In the genomic region with DNA sequence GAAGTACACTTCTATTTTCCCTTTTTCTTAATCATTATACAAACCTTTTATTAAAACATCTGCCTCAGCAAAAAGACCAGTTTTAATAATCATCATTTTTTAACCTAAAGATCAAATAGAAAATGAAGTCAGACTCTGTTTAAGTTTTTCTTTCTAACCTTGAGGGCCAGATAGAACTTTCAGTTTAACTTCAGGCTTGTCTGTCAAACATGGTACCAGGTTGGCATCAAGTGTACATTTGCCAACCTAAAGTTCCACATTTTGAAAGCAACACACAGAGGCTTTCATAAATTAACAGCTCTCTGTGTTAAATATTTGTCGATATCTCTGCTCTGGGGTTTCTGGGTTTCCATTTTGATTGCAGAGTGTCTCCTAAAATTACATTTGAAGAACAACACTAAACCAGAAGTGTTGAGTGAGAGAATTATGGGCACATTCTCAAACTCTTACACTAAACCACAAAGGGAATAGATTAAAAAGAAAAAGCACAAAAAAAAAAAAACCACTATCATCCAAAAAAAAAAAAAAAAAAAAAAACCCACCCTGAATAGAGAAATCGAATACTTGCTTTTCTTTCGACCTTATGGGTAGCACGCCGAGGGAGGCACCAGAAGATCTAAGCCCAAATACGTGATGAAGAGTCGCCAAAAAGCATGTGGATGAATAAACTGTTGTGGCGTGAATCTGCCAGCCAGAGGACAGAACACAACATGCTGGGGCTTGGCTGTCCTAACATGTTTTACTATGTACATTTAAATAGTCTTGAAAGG, we compare ENCODE assay signal across 9 cellular contexts.
DNase-seq lines count a peak whose midpoint lies in the region; ATAC-seq and TF ChIP-seq lines count a peak whose summit lies in the region.
"Had no signal": no experiment of that assay in that cellular context is flagged by ENCODE, and none has a peak within 500 bp of the region (broad histone marks: within the 10 kb centered on the region; RNA-seq: fewer than 3 reads in every experiment).

No MANE protein-coding gene starts in this region.

- DNase-seq in Right ventricle myocardium inferior (ENCODE audit: missing footprints) (no peak), cardiac septum (ENCODE audit: low spot score) (no peak), coronary artery (ENCODE audit: low spot score) (no peak), aorta (no peak), UCSD-AML1 (lab: John Stamatoyannopoulos, UW; ENCODE audit: unreplicated experiment) (no peak)
- DNase-seq in activated CD4-positive, alpha-beta T cell treated with anti-CD3 and anti-CD28 coated beads, Interleukin-2, amount 50 U/mL, for 4 hours = no peak
- DNase-seq: stimulated activated CD4-positive, alpha-beta T cell treated with anti-CD3 and anti-CD28 coated beads, Interleukin-1b, Interleukin-23, amount 100 ng/mL, for 48 hours had no signal

- intact Hi-C loops in Right ventricle myocardium inferior (cut with DNase I) (loop anchor here (2.0 to 5.0 kb wide), 5 partner anchors 56 to 1156 kb away; no protein-coding TSS in a partner anchor), cardiac septum (cut with DNase I) (loop anchor here (2.0 to 5.0 kb wide), 3 partner anchors 56 to 165 kb away; no protein-coding TSS in a partner anchor), aorta (cut with DNase I) (loop anchor here in 1 of 2 donors (5.0 kb wide), 1 partner anchor 99 kb away; no protein-coding TSS in a partner anchor)

- no peaks in the 10 kb centered on the region for H3K27me3 ChIP-seq in aorta (ENCODE audit: control insufficient read depth in 1 of 2, insufficient read depth in 2 of 2, low read length in 1 of 2)

- TF ChIP-seq CTCF in coronary artery (IDR thresholded peaks at IDR 0.05) = no peak

- H3K27ac ChIP-seq in coronary artery = peak overlapping the region; percentile 46 to 55
- peak overlapping the region; percentile 7 for H3K27ac ChIP-seq in mesodermal cell (ENCODE audit: low read depth, low read length, severe bottlenecking)
- H3K27ac ChIP-seq in aorta (ENCODE audit: low read depth in 1 of 2, low read length in 2 of 2) = no peak overlapping the region

- H3K36me3 ChIP-seq in mesodermal cell (ENCODE audit: control insufficient read depth, insufficient read depth, low read length) = no peaks in the 10 kb centered on the region
- H3K36me3 ChIP-seq in aorta (ENCODE audit: control insufficient read depth in 1 of 2, insufficient read depth in 2 of 2, low read length in 1 of 2) = no peaks in the 10 kb centered on the region

- H3K4me1 ChIP-seq in mesodermal cell (ENCODE audit: control insufficient read depth, insufficient read depth, low read length, poor library complexity, severe bottlenecking) (peaks cover 46% of the 10 kb centered on the region), aorta (ENCODE audit: control insufficient read depth in 1 of 2, insufficient read depth in 2 of 2, low read length in 2 of 2) (no peaks in the 10 kb centered on the region)

- peak overlapping the region; percentile 66 for H3K4me3 ChIP-seq in coronary artery
- no peak overlapping the region for H3K4me3 ChIP-seq in mesodermal cell (ENCODE audit: extremely low read depth, insufficient read depth, low read length, poor library complexity, severe bottlenecking)
- H3K4me3 ChIP-seq in aorta (ENCODE audit: low read length in 2 of 2) = peak overlapping the region in 1 of 2 donors; percentile 87

- H3K9me3 ChIP-seq in mesodermal cell (ENCODE audit: control insufficient read depth, low read length) = no peaks in the 10 kb centered on the region
- H3K9me3 ChIP-seq in aorta (ENCODE audit: control insufficient read depth, low read length) = no peaks in the 10 kb centered on the region

- 77 to 79% methylated on average over 6 of the region's 8 CpGs for WGBS in mesodermal cell (ENCODE audit: insufficient coverage in 2 of 2), 2 experiments
- WGBS in aorta, 2 donors = 52 to 56% methylated on average over 8 of the region's 8 CpGs

- ATAC-seq in Right ventricle myocardium inferior (peak; percentile 56), aorta (ENCODE audit: low FRiP score) (peak; percentile 25), HG02763 (IDR thresholded peaks at IDR 0.05; ENCODE audit: unreplicated experiment) (no peak)

Comparison
In these comparisons a context has a peak if more than half of its experiments do, and no peak if none do; other contexts are left out.
1. H3K27ac ChIP-seq: peak in coronary artery (2 of 2) and mesodermal cell (single experiment); none in aorta (0 of 2).